In genomic region chr6:36555750-36556252, GRCh38 we compare ENCODE assay signal across 19 cellular contexts.
"Had no signal": no experiment of that assay in that cellular context is flagged by ENCODE, and none has a peak within 500 bp of the region (broad histone marks: within the 10 kb centered on the region; RNA-seq: fewer than 3 reads in every experiment).

No MANE protein-coding gene starts in this region.

- H3K79me2 ChIP-seq: hepatocyte had no signal

- H3K4me1 Mint-ChIP-seq: neural crest cell had no signal

- H3K27ac ChIP-seq: colonic mucosa, foreskin keratinocyte, hepatocyte, pancreas had no signal

- H3K36me3 ChIP-seq: colonic mucosa, pancreas, tibial nerve had no signal

- H3K27ac Mint-ChIP-seq: natural killer cell; progenitor cell of endocrine pancreas; stimulated activated naive CD8-positive, alpha-beta T cell treated with anti-CD3 and anti-CD28 coated beads, Interleukin-15, Interleukin-2, amounts not matched to agents 100 ng/mL and 50 ng/mL, for 24 hours had no signal

- H3K9me3 ChIP-seq: colonic mucosa, mucosa of descending colon, pancreas, testis, tibial nerve had no signal

- H3K36me3 Mint-ChIP-seq: natural killer cell had no signal

- H3K4me3 ChIP-seq: colonic mucosa, hepatocyte, mucosa of descending colon, pancreas, testis, tibial nerve had no signal

- H3K4me1 ChIP-seq: colonic mucosa, foreskin keratinocyte, pancreas, testis had no signal

- ATAC-seq: foreskin keratinocyte, left colon, mucosa of descending colon, natural killer cell, pancreas, right cardiac atrium had no signal

- H3K4me2 ChIP-seq: hepatocyte had no signal

- H3K27me3 Mint-ChIP-seq: stimulated activated naive CD8-positive, alpha-beta T cell treated with anti-CD3 and anti-CD28 coated beads, Interleukin-15, Interleukin-2, amounts not matched to agents 100 ng/mL and 50 ng/mL, for 24 hours had no signal

- H2AFZ ChIP-seq: hepatocyte had no signal

- H3K4me3 Mint-ChIP-seq: natural killer cell; neural crest cell; stimulated activated naive CD8-positive, alpha-beta T cell treated with anti-CD3 and anti-CD28 coated beads, Interleukin-15, Interleukin-2, amounts not matched to agents 100 ng/mL and 50 ng/mL, for 24 hours had no signal

- H3K27me3 ChIP-seq: colonic mucosa, foreskin keratinocyte, hepatocyte, pancreas, testis, tibial nerve had no signal

- H3K9me3 Mint-ChIP-seq: natural killer cell; neural crest cell; stimulated activated naive CD8-positive, alpha-beta T cell treated with anti-CD3 and anti-CD28 coated beads, Interleukin-15, Interleukin-2, amounts not matched to agents 100 ng/mL and 50 ng/mL, for 24 hours had no signal

- DNase-seq: cerebellar nuclear complex; colonic mucosa; dermis blood vessel endothelial cell; foreskin keratinocyte; head of caudate nucleus; left colon; mucosa of descending colon; natural killer cell; nucleus accumbens; pancreas; right cardiac atrium; small intestine; stimulated activated CD4-positive, alpha-beta T cell treated with anti-CD3 and anti-CD28 coated beads, Interleukin-12 subunit alpha, Interleukin-12 subunit beta, amount 100 ng/mL, for 4 hours; testis had no signal
